8 cellular contexts compared by ENCODE assay signal in the genomic region with DNA sequence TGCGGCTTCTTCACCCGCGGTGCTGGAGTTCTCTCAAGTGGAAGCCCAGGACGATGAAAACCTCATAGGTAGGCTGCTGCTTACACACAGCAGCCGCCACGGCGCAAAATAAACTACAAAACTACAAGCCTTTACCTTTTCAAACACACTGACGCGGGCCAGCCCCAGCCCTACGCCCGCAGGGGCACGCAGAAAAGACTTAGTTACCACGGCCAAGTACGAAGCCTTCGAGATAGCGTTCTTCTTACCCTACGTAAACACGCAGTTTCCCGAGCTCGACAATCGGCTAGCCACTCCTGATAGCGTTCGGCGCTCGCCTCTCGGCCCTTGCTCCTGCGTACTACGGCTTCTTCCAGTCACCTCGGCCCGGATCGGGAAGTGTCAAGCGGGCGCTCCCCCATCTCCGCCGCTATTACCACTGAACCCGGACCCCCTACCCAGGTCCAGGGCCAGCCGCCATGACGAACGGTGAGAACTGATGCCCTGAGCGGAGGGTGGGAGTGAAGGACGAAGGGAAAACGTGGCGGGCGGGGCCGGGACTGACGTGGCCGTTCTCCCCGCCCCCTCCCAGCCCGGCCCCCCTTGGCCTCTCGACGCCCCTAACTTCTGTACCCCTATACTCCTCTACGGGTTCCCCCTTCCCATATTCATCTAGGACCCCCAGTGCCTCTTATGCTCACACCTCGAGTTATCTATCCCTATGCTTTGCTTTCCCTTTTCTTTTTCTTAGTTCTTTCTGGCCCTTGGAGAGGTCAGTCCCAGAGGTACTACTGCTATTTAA. TPM values are rescaled to one million over a fixed set of nuclear protein-coding genes. Genes with fewer than 3 reads are reported as not detected.
DNase-seq lines count a peak whose midpoint lies in the region; ATAC-seq and TF ChIP-seq lines count a peak whose summit lies in the region.

A gene (plus strand): TSS at position 350 of the 781 bp plus-strand sequence. CDS start 109 bp downstream, at position 459.

- peak; percentile 91 for DNase-seq in NCI-H1092 treated with DMSO at 0.1 percent for 48 hours (lab: John Stamatoyannopoulos, UW)
- DNase-seq in glomerular endothelial cell (ENCODE audit: extremely low read depth, low read depth, low spot score) = peak; percentile 82
- peak; percentile 60 for DNase-seq in omental fat pad (ENCODE audit: low spot score)
- DNase-seq in testis = peak; percentile 97

- no peaks in the 10 kb centered on the region for H3K27me3 Mint-ChIP-seq in activated naive CD4-positive, alpha-beta T cell treated with anti-CD3 and anti-CD28 coated beads, Interleukin-2, amount 50 U/mL, for 24 hours

- WGBS in testis, 2 donors = 0 to 1% methylated on average over 44 to 53 of the region's 53 CpGs

- H3K4me1 Mint-ChIP-seq in activated naive CD4-positive, alpha-beta T cell treated with anti-CD3 and anti-CD28 coated beads, Interleukin-2, amount 50 U/mL, for 24 hours = peaks cover 32% of the 10 kb centered on the region

- TF ChIP-seq CTCF in omental fat pad (IDR thresholded peaks at IDR 0.05) (no peak), testis (IDR thresholded peaks at IDR 0.05) (no peak)

- ATAC-seq in HG02610 (IDR thresholded peaks at IDR 0.05; ENCODE audit: unreplicated experiment) (peak; percentile 92), SK-N-SH treated with all-trans-retinoic acid at 6 μM for 48 hours (peak; percentile 95), omental fat pad (ENCODE audit: low FRiP score) (peak; percentile 93)

- peak within 1 kb of the TSS; percentile 93 for H3K27ac Mint-ChIP-seq in activated naive CD4-positive, alpha-beta T cell treated with anti-CD3 and anti-CD28 coated beads, Interleukin-2, amount 50 U/mL, for 24 hours

- no peaks in the 10 kb centered on the region for H3K9me3 ChIP-seq in testis

- H3K36me3 Mint-ChIP-seq in activated naive CD4-positive, alpha-beta T cell treated with anti-CD3 and anti-CD28 coated beads, Interleukin-2, amount 50 U/mL, for 24 hours = peaks cover 12% of the 10 kb centered on the region

- no peaks in the 10 kb centered on the region for H3K9me3 Mint-ChIP-seq in activated naive CD4-positive, alpha-beta T cell treated with anti-CD3 and anti-CD28 coated beads, Interleukin-2, amount 50 U/mL, for 24 hours

- peak within 1 kb of the TSS; percentile 98 for H3K4me3 ChIP-seq in GM08714 (ENCODE audit: low read length)
- peak within 1 kb of the TSS; percentile 82 to 84 for H3K4me3 ChIP-seq in testis

- peaks cover 14% of the 10 kb centered on the region for H3K4me1 ChIP-seq in testis

- no peak for TF ChIP-seq POLR2A in testis (IDR thresholded peaks at IDR 0.05)

- H3K36me3 ChIP-seq in testis (ENCODE audit: low read depth, missing control alignments) = no peaks in the 10 kb centered on the region

- peak within 1 kb of the TSS; percentile 92 for H3K4me3 Mint-ChIP-seq in activated naive CD4-positive, alpha-beta T cell treated with anti-CD3 and anti-CD28 coated beads, Interleukin-2, amount 50 U/mL, for 24 hours

- H3K27me3 ChIP-seq in testis = no peaks in the 10 kb centered on the region

- peak within 1 kb of the TSS; percentile 96 to 98 for H3K27ac ChIP-seq in testis

- intact Hi-C loops in testis (cut with DNase I; ENCODE audit: low total_unique reads) = no loop called here

TF ChIP-seq in SK-N-SH treated with all-trans-retinoic acid at 6 μM for 48 hours, 23 proteins besides CTCF, POLR2A, EP300 and RAD21:
- TF ChIP-seq TCF4 (CRISPR knock-in tag; IDR thresholded peaks at IDR 0.05; ENCODE audit: borderline replicate concordance) (no peak), TOX (CRISPR knock-in tag; IDR thresholded peaks at IDR 0.05; ENCODE audit: borderline replicate concordance) (no peak), ZFP3 (CRISPR knock-in tag; IDR thresholded peaks at IDR 0.05) (0 out of 2 replicates have a peak, but pooled peaks have one; percentile 30)

RNA-seq across cellular contexts. Expression of the gene that starts here (rescaled TPM):
- total RNA-seq in glomerular endothelial cell = 10.8 and 16.9 TPM in 2 replicates
- 10 to 100 TPM; 22.2 to 29.2 (median 24.8) TPM for total RNA-seq in omental fat pad
- 10 to 100 TPM; 34.6 to 37.3 TPM for total RNA-seq in testis
- 47.0 TPM for polyA plus RNA-seq in testis (ENCODE audit: insufficient read depth, low read depth, low replicate concordance)

Comparison
In these comparisons a context has a peak if more than half of its experiments do, and no peak if none do; other contexts are left out.
1. Peak in every context shown above with its lines: DNase-seq, ATAC-seq, H3K4me3 ChIP-seq and H3K27ac ChIP-seq.